ENCODE assay signal across 8 cellular contexts in the genomic region with DNA sequence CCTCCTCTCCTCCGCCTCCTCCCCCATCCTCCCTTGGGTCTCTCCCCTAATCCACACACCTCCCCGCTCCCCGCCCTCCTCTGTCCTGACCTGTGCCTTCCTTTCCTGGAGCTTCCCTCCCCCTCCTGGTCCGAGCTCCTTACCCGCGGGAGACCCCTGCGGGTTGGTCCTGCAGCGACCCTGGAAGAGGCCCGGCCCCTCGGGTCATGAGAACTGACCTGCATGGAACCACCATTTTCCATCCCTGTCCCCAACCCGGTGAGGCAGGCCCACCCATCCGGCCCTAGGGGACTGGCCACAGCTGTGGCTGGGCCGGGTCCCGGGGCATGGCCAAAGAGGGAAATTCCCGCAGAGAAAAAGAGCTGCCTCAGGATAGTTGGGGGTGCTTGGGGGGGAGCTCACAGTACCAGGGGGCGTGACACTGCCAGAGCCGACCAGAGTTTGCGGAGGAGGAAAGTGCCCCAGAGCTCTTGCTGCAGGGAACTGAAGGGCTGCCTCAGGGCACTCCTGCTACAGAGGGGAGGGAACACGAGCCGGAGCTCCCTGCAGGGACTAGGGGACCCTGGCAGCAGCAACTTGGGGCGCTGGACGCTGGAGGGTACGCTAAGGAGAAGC. TPM values are rescaled to one million over a fixed set of nuclear protein-coding genes. Genes with fewer than 3 reads are reported as not detected.
A peak's percentile ranks its signal among the peaks of the same experiment; 100 is the strongest.
DNase-seq lines count a peak whose midpoint lies in the region; FAIRE-seq and TF ChIP-seq lines count a peak whose summit lies in the region.

No MANE protein-coding gene starts in this region.

- BruUV-seq in Calu3 (replicated peaks; lab: Mats Ljungman, UMichigan), result TSS peak; percentile 54

- peaks cover 41% of the 10 kb centered on the region for H3K27me3 Mint-ChIP-seq in Calu3 (ENCODE audit: unreplicated experiment)
- peaks cover 66% of the 10 kb centered on the region for H3K27me3 Mint-ChIP-seq in activated T-helper 1 cell treated with anti-CD3 and anti-CD28 coated beads, Interleukin-12 subunit alpha, Interleukin-12 subunit beta, Interleukin-2, Interleukin-4 antibody, amounts not matched to agents 30 ng/mL and 10 ng/mL and 1 ng/mL, durations not matched to agents 14 hours and 24 hours and 36 hours (ENCODE audit: insufficient read depth)

- TF ChIP-seq CTCF in Calu3 (IDR thresholded peaks at IDR 0.05; ENCODE audit: unreplicated experiment), result no peak

- H3K4me1 Mint-ChIP-seq in Calu3 (ENCODE audit: low read depth, unreplicated experiment), result peaks cover 8% of the 10 kb centered on the region
- H3K4me1 Mint-ChIP-seq in activated T-helper 1 cell treated with anti-CD3 and anti-CD28 coated beads, Interleukin-12 subunit alpha, Interleukin-12 subunit beta, Interleukin-2, Interleukin-4 antibody, amounts not matched to agents 30 ng/mL and 10 ng/mL and 1 ng/mL, durations not matched to agents 14 hours and 24 hours and 36 hours (ENCODE audit: low read depth), result peaks cover 32% of the 10 kb centered on the region

- intact Hi-C loops in Calu3 (cut with micrococcal nuclease; ENCODE audit: unreplicated experiment), result no loop called here
- intact Hi-C loops in activated T-helper 1 cell treated with anti-CD3 and anti-CD28 coated beads, Interleukin-12 subunit alpha, Interleukin-12 subunit beta, Interleukin-2, Interleukin-4 antibody, amounts not matched to agents 30 ng/mL and 10 ng/mL and 1 ng/mL, durations not matched to agents 14 hours and 24 hours and 36 hours (cut with micrococcal nuclease), result no loop called here
- intact Hi-C loops in head of caudate nucleus (cut with DNase I), result no loop called here

- no peak overlapping the region for H3K27ac Mint-ChIP-seq in Calu3 (ENCODE audit: unreplicated experiment)
- no peak overlapping the region for H3K27ac Mint-ChIP-seq in activated T-helper 1 cell treated with anti-CD3 and anti-CD28 coated beads, Interleukin-12 subunit alpha, Interleukin-12 subunit beta, Interleukin-2, Interleukin-4 antibody, amounts not matched to agents 30 ng/mL and 10 ng/mL and 1 ng/mL, durations not matched to agents 14 hours and 24 hours and 36 hours

- H3K4me3 Mint-ChIP-seq in Calu3 (ENCODE audit: low read depth, unreplicated experiment), result peak overlapping the region; percentile 97
- peak overlapping the region; percentile 70 for H3K4me3 Mint-ChIP-seq in activated T-helper 1 cell treated with anti-CD3 and anti-CD28 coated beads, Interleukin-12 subunit alpha, Interleukin-12 subunit beta, Interleukin-2, Interleukin-4 antibody, amounts not matched to agents 30 ng/mL and 10 ng/mL and 1 ng/mL, durations not matched to agents 14 hours and 24 hours and 36 hours

- CTCF ChIA-PET in Calu3 (lab: Charles Lee), result interaction anchor here (0.6 to 2.7 kb wide), 11 partner anchors 19 to 72 kb away, joined by 3 to 36 read pairs (median 4); a partner anchor contains a TSS

- no peaks in the 10 kb centered on the region for H3K9me3 Mint-ChIP-seq in Calu3 (ENCODE audit: low read depth, unreplicated experiment)
- H3K9me3 Mint-ChIP-seq in activated T-helper 1 cell treated with anti-CD3 and anti-CD28 coated beads, Interleukin-12 subunit alpha, Interleukin-12 subunit beta, Interleukin-2, Interleukin-4 antibody, amounts not matched to agents 30 ng/mL and 10 ng/mL and 1 ng/mL, durations not matched to agents 14 hours and 24 hours and 36 hours, result no peaks in the 10 kb centered on the region

- DNase-seq in Calu3, result peak; percentile 37
- DNase-seq in GM19239 (ENCODE audit: insufficient read length, low spot score), result no peak
- peak; percentile 43 for DNase-seq in KBM-7
- DNase-seq in activated T-helper 1 cell treated with anti-CD3 and anti-CD28 coated beads, Interleukin-12 subunit alpha, Interleukin-12 subunit beta, Interleukin-2, Interleukin-4 antibody, amounts not matched to agents 30 ng/mL and 10 ng/mL and 1 ng/mL, durations not matched to agents 14 hours and 24 hours and 36 hours (ENCODE audit: low spot score), result no peak
- peak in 26 of 42 donors; percentile 9 to 69 (median 40) for DNase-seq in head of caudate nucleus
- DNase-seq in nucleus accumbens (lab: John Stamatoyannopoulos, UW), result peak in 35 of 56 donors; percentile 32 to 79 (median 57)
- no peak for DNase-seq in foreskin melanocyte
- DNase-seq in UCSD-AML1 (lab: John Stamatoyannopoulos, UW; ENCODE audit: unreplicated experiment), result no peak

- in situ Hi-C loops in KBM-7 (cut with MboI; ENCODE audit: low pct_unique_long_range_greater_than_20kb, low sequenced_read_pairs), result no loop called here

- FAIRE-seq in GM19239 (lab: Jason Lieb, UNC), result peak; percentile 26

- H3K36me3 Mint-ChIP-seq in Calu3 (ENCODE audit: insufficient read depth, unreplicated experiment), result peaks cover 26% of the 10 kb centered on the region
- H3K36me3 Mint-ChIP-seq in activated T-helper 1 cell treated with anti-CD3 and anti-CD28 coated beads, Interleukin-12 subunit alpha, Interleukin-12 subunit beta, Interleukin-2, Interleukin-4 antibody, amounts not matched to agents 30 ng/mL and 10 ng/mL and 1 ng/mL, durations not matched to agents 14 hours and 24 hours and 36 hours (ENCODE audit: low read depth), result no peaks in the 10 kb centered on the region

RNA-seq across cellular contexts. Expression of a gene that starts 0.6 kb away (rescaled TPM):
- total RNA-seq in Calu3 (2022), result 15.0 and 16.8 TPM in 2 replicates
- total RNA-seq in activated T-helper 1 cell treated with anti-CD3 and anti-CD28 coated beads, Interleukin-12 subunit alpha, Interleukin-12 subunit beta, Interleukin-2, Interleukin-4 antibody, amounts not matched to agents 30 ng/mL and 10 ng/mL and 1 ng/mL, durations not matched to agents 14 hours and 24 hours and 36 hours, result not detected in 2 replicates

RNA-seq across cellular contexts. Expression of a gene that starts 13.1 kb away (rescaled TPM):
- not detected in 2 replicates for total RNA-seq in Calu3 (2022)
- not detected in 2 replicates for total RNA-seq in activated T-helper 1 cell treated with anti-CD3 and anti-CD28 coated beads, Interleukin-12 subunit alpha, Interleukin-12 subunit beta, Interleukin-2, Interleukin-4 antibody, amounts not matched to agents 30 ng/mL and 10 ng/mL and 1 ng/mL, durations not matched to agents 14 hours and 24 hours and 36 hours

RNA-seq across cellular contexts. Expression of a gene that starts 27.7 kb away (rescaled TPM):
- total RNA-seq in Calu3 (2022), result 18.5 and 20.3 TPM in 2 replicates
- 8.2 and 8.3 TPM in 2 replicates for total RNA-seq in activated T-helper 1 cell treated with anti-CD3 and anti-CD28 coated beads, Interleukin-12 subunit alpha, Interleukin-12 subunit beta, Interleukin-2, Interleukin-4 antibody, amounts not matched to agents 30 ng/mL and 10 ng/mL and 1 ng/mL, durations not matched to agents 14 hours and 24 hours and 36 hours

RNA-seq across cellular contexts. Expression of a gene that starts 28.6 kb away (rescaled TPM):
- not detected in 2 replicates for total RNA-seq in Calu3 (2022)
- not detected in 2 replicates for total RNA-seq in activated T-helper 1 cell treated with anti-CD3 and anti-CD28 coated beads, Interleukin-12 subunit alpha, Interleukin-12 subunit beta, Interleukin-2, Interleukin-4 antibody, amounts not matched to agents 30 ng/mL and 10 ng/mL and 1 ng/mL, durations not matched to agents 14 hours and 24 hours and 36 hours

RNA-seq across cellular contexts. Expression of a gene that starts 30.1 kb away (rescaled TPM):
- 0.24 TPM in 1 of 2 replicates, not detected in the other for total RNA-seq in Calu3 (2022)
- total RNA-seq in activated T-helper 1 cell treated with anti-CD3 and anti-CD28 coated beads, Interleukin-12 subunit alpha, Interleukin-12 subunit beta, Interleukin-2, Interleukin-4 antibody, amounts not matched to agents 30 ng/mL and 10 ng/mL and 1 ng/mL, durations not matched to agents 14 hours and 24 hours and 36 hours, result not detected in 2 replicates

Comparison
In these comparisons a context has a peak if more than half of its experiments do, and no peak if none do; other contexts are left out.
1. DNase-seq: peak in Calu3 (single experiment), KBM-7 (single experiment), head of caudate nucleus (26 of 42) and nucleus accumbens (35 of 56); none in GM19239 (single experiment), activated T-helper 1 cell treated with anti-CD3 and anti-CD28 coated beads, Interleukin-12 subunit alpha, Interleukin-12 subunit beta, Interleukin-2, Interleukin-4 antibody, amounts not matched to agents 30 ng/mL and 10 ng/mL and 1 ng/mL, durations not matched to agents 14 hours and 24 hours and 36 hours (single experiment), foreskin melanocyte (single experiment) and UCSD-AML1 (single experiment).
2. RNA of a gene that starts 0.6 kb away (total RNA-seq): 15.0 to 16.8 TPM in Calu3; not detected in activated T-helper 1 cell treated with anti-CD3 and anti-CD28 coated beads, Interleukin-12 subunit alpha, Interleukin-12 subunit beta, Interleukin-2, Interleukin-4 antibody, amounts not matched to agents 30 ng/mL and 10 ng/mL and 1 ng/mL, durations not matched to agents 14 hours and 24 hours and 36 hours; every median in the first group is over 10 times any median in the second.